In genomic region chr22:18730410-18730809, GRCh38 we compare ENCODE assay signal across 7 cellular contexts.
A peak's percentile ranks its signal among the peaks of the same experiment; 100 is the strongest.
DNase-seq lines count a peak whose midpoint lies in the region; ATAC-seq and TF ChIP-seq lines count a peak whose summit lies in the region.
"Not testable (repeated sequence)": the region's sequence is repeated elsewhere in the genome, so short reads cannot be mapped to it uniquely, and the experiment has no call there.

No MANE protein-coding gene starts in this region.

- H3K23ac ChIP-seq in mesenchymal stem cell (ENCODE audit: low read length in 2 of 2) = not testable (repeated sequence)

- H3K4me3 Mint-ChIP-seq in activated naive CD4-positive, alpha-beta T cell treated with anti-CD3 and anti-CD28 coated beads for 36 hours = not testable (repeated sequence)

- H3K79me1 ChIP-seq in mesenchymal stem cell (replicated peaks; ENCODE audit: low read length, poor library complexity, severe bottlenecking) = not testable (repeated sequence)

- H2BK15ac ChIP-seq in mesenchymal stem cell (ENCODE audit: low read depth, poor library complexity, severe bottlenecking) = not testable (repeated sequence)

- 86% methylated on average over 2 of the region's 3 CpGs for WGBS in mesenchymal stem cell

- H3K27ac ChIP-seq in mesenchymal stem cell (ENCODE audit: low read length, poor library complexity, severe bottlenecking) = not testable (repeated sequence)

- H2BK12ac ChIP-seq in mesenchymal stem cell (ENCODE audit: low read length in 2 of 2) = not testable (repeated sequence)

- H3K14ac ChIP-seq in mesenchymal stem cell (ENCODE audit: low read length in 2 of 2) = not testable (repeated sequence)

- H2AFZ ChIP-seq in mesenchymal stem cell (ENCODE audit: low read depth, low read length) = not testable (repeated sequence)

- intact Hi-C loops in activated naive CD4-positive, alpha-beta T cell treated with anti-CD3 and anti-CD28 coated beads for 36 hours (cut with micrococcal nuclease) = not testable (repeated sequence)

- H3K4me1 Mint-ChIP-seq in activated naive CD4-positive, alpha-beta T cell treated with anti-CD3 and anti-CD28 coated beads for 36 hours (ENCODE audit: low read depth) = not testable (repeated sequence)

- not testable (repeated sequence) for H3K27me3 Mint-ChIP-seq in activated naive CD4-positive, alpha-beta T cell treated with anti-CD3 and anti-CD28 coated beads for 36 hours (ENCODE audit: low read depth)

- not testable (repeated sequence) for H3K4me2 ChIP-seq in mesenchymal stem cell (ENCODE audit: low read length, poor library complexity, severe bottlenecking)

- not testable (repeated sequence) for H3K9ac ChIP-seq in mesenchymal stem cell (ENCODE audit: low read length)

- H3K9me3 ChIP-seq in mesenchymal stem cell (ENCODE audit: control insufficient read depth, low read length) = not testable (repeated sequence)

- not testable (repeated sequence) for H2BK120ac ChIP-seq in mesenchymal stem cell (ENCODE audit: low read depth, low read length)

- H3K4me1 ChIP-seq in mesenchymal stem cell (ENCODE audit: control insufficient read depth, insufficient read depth, low read depth, low read length) = not testable (repeated sequence)

- not testable (repeated sequence) for H3K36me3 ChIP-seq in mesenchymal stem cell (ENCODE audit: control insufficient read depth in 1 of 2, insufficient read depth in 2 of 2, low read depth in 1 of 2, low read length in 2 of 2)

- not testable (repeated sequence) for H3K27me3 ChIP-seq in mesenchymal stem cell (ENCODE audit: control insufficient read depth in 1 of 2, insufficient read depth in 1 of 2, low read length in 2 of 2)

- H3K4ac ChIP-seq in mesenchymal stem cell (ENCODE audit: low read depth in 1 of 2, low read length in 2 of 2) = not testable (repeated sequence)

- not testable (repeated sequence) for H3K36me3 Mint-ChIP-seq in activated naive CD4-positive, alpha-beta T cell treated with anti-CD3 and anti-CD28 coated beads for 36 hours (ENCODE audit: low read depth)

- H3K27ac Mint-ChIP-seq in activated naive CD4-positive, alpha-beta T cell treated with anti-CD3 and anti-CD28 coated beads for 36 hours = not testable (repeated sequence)

- TF ChIP-seq CTCF in fibroblast of villous mesenchyme (IDR thresholded peaks at IDR 0.05; ENCODE audit: insufficient read depth, low read depth, low read length) = not testable (repeated sequence)

- H2AK5ac ChIP-seq in mesenchymal stem cell (ENCODE audit: low read length, severe bottlenecking) = not testable (repeated sequence)

- CTCF ChIA-PET in activated naive CD4-positive, alpha-beta T cell treated with anti-CD3 and anti-CD28 coated beads for 36 hours (lab: Charles Lee) = not testable (repeated sequence)

- not testable (repeated sequence) for H3K18ac ChIP-seq in mesenchymal stem cell (ENCODE audit: low read depth in 1 of 2, low read length in 2 of 2)

- not testable (repeated sequence) for H4K8ac ChIP-seq in mesenchymal stem cell (ENCODE audit: low read length)

- not testable (repeated sequence) for H2BK5ac ChIP-seq in mesenchymal stem cell (ENCODE audit: low read depth, low read length, poor library complexity, severe bottlenecking)

- ATAC-seq in GM19455 (IDR thresholded peaks at IDR 0.05; ENCODE audit: unreplicated experiment) = peak; percentile 94
- ATAC-seq in HG03457 (IDR thresholded peaks at IDR 0.05; ENCODE audit: unreplicated experiment) = peak; percentile 99

- not testable (repeated sequence) for H4K91ac ChIP-seq in mesenchymal stem cell (ENCODE audit: low read length)

- not testable (repeated sequence) for H3K9me3 Mint-ChIP-seq in activated naive CD4-positive, alpha-beta T cell treated with anti-CD3 and anti-CD28 coated beads for 36 hours

- not testable (repeated sequence) for H3K4me3 ChIP-seq in fibroblast of villous mesenchyme (ENCODE audit: low read depth, low read length); mesenchymal stem cell (ENCODE audit: insufficient read depth in 1 of 2, low read depth in 1 of 2, low read length in 2 of 2)

- peak; percentile 52 for DNase-seq in activated CD4-positive, alpha-beta T cell treated with anti-CD3 and anti-CD28 coated beads for 1 hour
- peak; percentile 83 for DNase-seq in activated naive CD4-positive, alpha-beta T cell treated with anti-CD3 and anti-CD28 coated beads for 36 hours
- DNase-seq in fibroblast of villous mesenchyme (ENCODE audit: low read depth) (peak; percentile 68), mesenchymal stem cell (peak; percentile 80)
- DNase-seq in stimulated activated CD4-positive, alpha-beta T cell treated with anti-CD3 and anti-CD28 coated beads, Interleukin-15, amount 100 ng/mL, for 48 hours (ENCODE audit: low read depth in 2 of 2) = peak; percentile 4 to 58

Comparison
In these comparisons a context has a peak if more than half of its experiments do, and no peak if none do; other contexts are left out.
1. DNase-seq: peak in every context shown above with its lines; median percentile 83 in activated naive CD4-positive, alpha-beta T cell treated with anti-CD3 and anti-CD28 coated beads for 36 hours; 80 in mesenchymal stem cell; 68 in fibroblast of villous mesenchyme; 52 in activated CD4-positive, alpha-beta T cell treated with anti-CD3 and anti-CD28 coated beads for 1 hour; 31 in stimulated activated CD4-positive, alpha-beta T cell treated with anti-CD3 and anti-CD28 coated beads, Interleukin-15, amount 100 ng/mL, for 48 hours.